ENCODE assay signal across 1 cellular context in genomic region chr18:54532962-54533361, GRCh38.
TF ChIP-seq lines count a peak whose summit lies in the region.

No MANE protein-coding gene starts in this region.

TF ChIP-seq in GM23338, 12 proteins besides CTCF, POLR2A, EP300 and RAD21 (continued from another document):
- no peak for TF ChIP-seq ZNF462 (CRISPR knock-in tag; IDR thresholded peaks at IDR 0.05)
- no peak for TF ChIP-seq NANOG (IDR thresholded peaks at IDR 0.05; ENCODE audit: borderline replicate concordance)
- TF ChIP-seq JUNB (IDR thresholded peaks at IDR 0.05; ENCODE audit: unreplicated experiment): no peak
TF ChIP-seq in GM23338: peak in this region for 0.
